ENCODE assay signal across 9 cellular contexts in the genomic region with DNA sequence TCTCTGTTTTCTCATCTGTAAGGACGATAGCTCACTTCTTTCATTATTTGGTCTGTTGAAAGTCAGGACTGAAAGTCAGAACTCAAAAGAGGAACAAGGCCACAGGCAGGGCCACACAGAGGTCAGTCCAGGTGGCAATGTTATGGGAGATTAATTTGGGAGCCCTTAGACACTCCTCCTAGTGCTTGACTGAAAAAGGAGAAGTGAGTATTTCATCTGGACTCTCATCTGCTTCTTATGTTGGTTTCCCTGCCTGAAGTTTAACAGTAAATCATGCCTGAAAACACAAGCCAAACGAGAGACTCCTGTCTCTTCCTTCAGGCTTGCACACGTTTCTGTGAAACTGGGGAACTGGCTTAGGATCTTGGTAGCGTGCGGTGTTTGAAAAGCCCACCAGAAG.
DNase-seq lines count a peak whose midpoint lies in the region; ATAC-seq and TF ChIP-seq lines count a peak whose summit lies in the region.
"Had no signal": no experiment of that assay in that cellular context is flagged by ENCODE, and none has a peak within 500 bp of the region (broad histone marks: within the 10 kb centered on the region; RNA-seq: fewer than 3 reads in every experiment).

No MANE protein-coding gene starts in this region.

- no peaks in the 10 kb centered on the region for H3K36me3 ChIP-seq in Peyer's patch
- no peaks in the 10 kb centered on the region for H3K36me3 ChIP-seq in neuronal stem cell (replicated peaks in 1 of 2; ENCODE audit: control insufficient read depth in 2 of 2, insufficient read depth in 2 of 2, low read length in 2 of 2)
- H3K36me3 ChIP-seq: colonic mucosa had no signal

- H3K4me1 ChIP-seq in Peyer's patch, result peaks cover 0 to 14% (median 2%) of the 10 kb centered on the region in 4 donors
- peaks cover 0 to 3% of the 10 kb centered on the region in 2 donors for H3K4me1 ChIP-seq in neuronal stem cell (ENCODE audit: control insufficient read depth in 2 of 2, insufficient read depth in 1 of 2, low read depth in 1 of 2, low read length in 2 of 2)
- H3K4me1 ChIP-seq: colonic mucosa had no signal

- no peak overlapping the region for H3K27ac Mint-ChIP-seq in activated T-helper 1 cell treated with anti-CD3 and anti-CD28 coated beads, Interleukin-12 subunit alpha, Interleukin-12 subunit beta, Interleukin-2, Interleukin-4 antibody, amounts not matched to agents 30 ng/mL and 10 ng/mL and 1 ng/mL, durations not matched to agents 14 hours and 24 hours and 36 hours

- no peak for TF ChIP-seq POLR2A in Peyer's patch (IDR thresholded peaks at IDR 0.05)

- no peaks in the 10 kb centered on the region for H3K27me3 Mint-ChIP-seq in activated T-helper 1 cell treated with anti-CD3 and anti-CD28 coated beads, Interleukin-12 subunit alpha, Interleukin-12 subunit beta, Interleukin-2, Interleukin-4 antibody, amounts not matched to agents 30 ng/mL and 10 ng/mL and 1 ng/mL, durations not matched to agents 14 hours and 24 hours and 36 hours (ENCODE audit: insufficient read depth)

- no peak overlapping the region for H3K9ac ChIP-seq in neuronal stem cell (ENCODE audit: low read depth, low read length, poor library complexity)

- H3K4me3 ChIP-seq in GM12865 (ENCODE audit: low read depth, low read length) (peak overlapping the region; percentile 59), Peyer's patch (no peak overlapping the region), neuronal stem cell (ENCODE audit: low read length in 2 of 2) (no peak overlapping the region)
- H3K4me3 ChIP-seq: colonic mucosa had no signal

- peaks cover 5% of the 10 kb centered on the region for H3K9me3 Mint-ChIP-seq in activated T-helper 1 cell treated with anti-CD3 and anti-CD28 coated beads, Interleukin-12 subunit alpha, Interleukin-12 subunit beta, Interleukin-2, Interleukin-4 antibody, amounts not matched to agents 30 ng/mL and 10 ng/mL and 1 ng/mL, durations not matched to agents 14 hours and 24 hours and 36 hours

- no peaks in the 10 kb centered on the region for H3K27me3 ChIP-seq in Peyer's patch
- no peaks in the 10 kb centered on the region for H3K27me3 ChIP-seq in neuronal stem cell (ENCODE audit: control insufficient read depth in 3 of 3, insufficient read depth in 3 of 3, low read depth in 1 of 3, low read length in 3 of 3)
- H3K27me3 ChIP-seq: colonic mucosa had no signal

- ATAC-seq in GM19468 (IDR thresholded peaks at IDR 0.05; ENCODE audit: extremely low read depth, unreplicated experiment), result peak; percentile 71
- ATAC-seq in HG03097 (IDR thresholded peaks at IDR 0.05; ENCODE audit: low FRiP score, unreplicated experiment), result peak; percentile 64

- H4K8ac ChIP-seq in neuronal stem cell (ENCODE audit: low read depth, low read length), result no peak overlapping the region

- no CpG with 5 or more reads among the region's 5 CpGs for WGBS in neuronal stem cell (ENCODE audit: extremely low coverage in 2 of 2, insufficient read length in 2 of 2, insufficient replicate concordance in 1 of 2), 2 donors

- H3K18ac ChIP-seq in neuronal stem cell (ENCODE audit: low read length), result no peak overlapping the region

- H3K4ac ChIP-seq in neuronal stem cell (ENCODE audit: low read length), result no peak overlapping the region

- DNase-seq in GM12865 (ENCODE audit: low read depth) (peak; percentile 97), Peyer's patch (peak in 2 of 3 donors; percentile 56 to 72), NCI-H226 (no peak), neuronal stem cell (ENCODE audit: low spot score) (no peak), UCSD-AML1 (lab: John Stamatoyannopoulos, UW; ENCODE audit: unreplicated experiment) (no peak)
- no peak for DNase-seq in activated T-helper 1 cell treated with anti-CD3 and anti-CD28 coated beads, Interleukin-12 subunit alpha, Interleukin-12 subunit beta, Interleukin-2, Interleukin-4 antibody, amounts not matched to agents 30 ng/mL and 10 ng/mL and 1 ng/mL, durations not matched to agents 14 hours and 24 hours and 36 hours (ENCODE audit: low spot score)
- DNase-seq: colonic mucosa had no signal

- H3K27ac ChIP-seq in Peyer's patch (peak overlapping the region in 1 of 4 donors; percentile 64), neuronal stem cell (replicated peaks; ENCODE audit: low read length) (no peak overlapping the region)
- H3K27ac ChIP-seq: colonic mucosa had no signal

- H3K4me3 Mint-ChIP-seq in activated T-helper 1 cell treated with anti-CD3 and anti-CD28 coated beads, Interleukin-12 subunit alpha, Interleukin-12 subunit beta, Interleukin-2, Interleukin-4 antibody, amounts not matched to agents 30 ng/mL and 10 ng/mL and 1 ng/mL, durations not matched to agents 14 hours and 24 hours and 36 hours, result no peak overlapping the region

- no peak overlapping the region for H4K91ac ChIP-seq in neuronal stem cell (ENCODE audit: low read depth, low read length, poor library complexity)

- H2BK12ac ChIP-seq in neuronal stem cell (ENCODE audit: low read length), result no peak overlapping the region

- no peaks in the 10 kb centered on the region for H3K36me3 Mint-ChIP-seq in activated T-helper 1 cell treated with anti-CD3 and anti-CD28 coated beads, Interleukin-12 subunit alpha, Interleukin-12 subunit beta, Interleukin-2, Interleukin-4 antibody, amounts not matched to agents 30 ng/mL and 10 ng/mL and 1 ng/mL, durations not matched to agents 14 hours and 24 hours and 36 hours (ENCODE audit: low read depth)

- intact Hi-C loops in activated T-helper 1 cell treated with anti-CD3 and anti-CD28 coated beads, Interleukin-12 subunit alpha, Interleukin-12 subunit beta, Interleukin-2, Interleukin-4 antibody, amounts not matched to agents 30 ng/mL and 10 ng/mL and 1 ng/mL, durations not matched to agents 14 hours and 24 hours and 36 hours (cut with micrococcal nuclease), result no loop called here

- H2BK120ac ChIP-seq in neuronal stem cell (ENCODE audit: low read depth, low read length), result no peak overlapping the region

- TF ChIP-seq CTCF in GM12865 (IDR thresholded peaks at IDR 0.05; ENCODE audit: insufficient read depth, low read depth, low read length, missing control alignments) (no peak), Peyer's patch (IDR thresholded peaks at IDR 0.05) (no peak)

- H3K9me3 ChIP-seq in Peyer's patch, result no peaks in the 10 kb centered on the region
- H3K9me3 ChIP-seq in neuronal stem cell (replicated peaks in 1 of 2; ENCODE audit: control insufficient read depth in 2 of 2, insufficient read depth in 1 of 2, low read depth in 1 of 2, low read length in 2 of 2), result peaks cover 2 to 6% of the 10 kb centered on the region in 2 donors
- H3K9me3 ChIP-seq: colonic mucosa had no signal

- H3K23ac ChIP-seq in neuronal stem cell (ENCODE audit: low read depth, low read length, poor library complexity), result no peak overlapping the region

- no peak overlapping the region for H3K14ac ChIP-seq in neuronal stem cell (ENCODE audit: low read length)

- H3K4me1 Mint-ChIP-seq in activated T-helper 1 cell treated with anti-CD3 and anti-CD28 coated beads, Interleukin-12 subunit alpha, Interleukin-12 subunit beta, Interleukin-2, Interleukin-4 antibody, amounts not matched to agents 30 ng/mL and 10 ng/mL and 1 ng/mL, durations not matched to agents 14 hours and 24 hours and 36 hours (ENCODE audit: low read depth), result no peaks in the 10 kb centered on the region

- no peak overlapping the region for H2BK5ac ChIP-seq in neuronal stem cell (ENCODE audit: low read length)

- no peak overlapping the region for H2AFZ ChIP-seq in neuronal stem cell (ENCODE audit: low read length)

- no peaks in the 10 kb centered on the region for H3K79me1 ChIP-seq in neuronal stem cell (ENCODE audit: low read depth, low read length)

- no peak overlapping the region for H2AK5ac ChIP-seq in neuronal stem cell (ENCODE audit: low read depth, low read length)

- H3K4me2 ChIP-seq in neuronal stem cell (ENCODE audit: insufficient read depth, low read length, poor library complexity, severe bottlenecking), result no peak overlapping the region

- no peak overlapping the region for H2BK15ac ChIP-seq in neuronal stem cell (ENCODE audit: low read length)

Comparison
In these comparisons a context has a peak if more than half of its experiments do, and no peak if none do; other contexts are left out.
1. DNase-seq: peak in GM12865 (single experiment) and Peyer's patch (2 of 3); none in NCI-H226 (single experiment), neuronal stem cell (single experiment), UCSD-AML1 (single experiment) and activated T-helper 1 cell treated with anti-CD3 and anti-CD28 coated beads, Interleukin-12 subunit alpha, Interleukin-12 subunit beta, Interleukin-2, Interleukin-4 antibody, amounts not matched to agents 30 ng/mL and 10 ng/mL and 1 ng/mL, durations not matched to agents 14 hours and 24 hours and 36 hours (single experiment).